Comparison of ENCODE assay signal across 11 cellular contexts in genomic region chr17:81338301-81339179, GRCh38. TPM values are rescaled to one million over a fixed set of nuclear protein-coding genes. Genes with fewer than 3 reads are reported as not detected.
DNase-seq lines count a peak whose midpoint lies in the region; ATAC-seq, FAIRE-seq and TF ChIP-seq lines count a peak whose summit lies in the region.
"Had no signal": no experiment of that assay in that cellular context is flagged by ENCODE, and none has a peak within 500 bp of the region (broad histone marks: within the 10 kb centered on the region; RNA-seq: fewer than 3 reads in every experiment).

No MANE protein-coding gene starts in this region.

- peaks cover 46 to 81% (median 76%) of the 10 kb centered on the region in 10 experiments for H3K4me1 ChIP-seq in BLaER1 treated with 17β-estradiol and CSF1 and Interleukin-3, amounts not matched to agents 10 nM and 100 nM
- H3K4me1 ChIP-seq in ovary (ENCODE audit: insufficient read depth) = peaks cover 27% of the 10 kb centered on the region

- H3K4me3 Mint-ChIP-seq in glutamatergic neuron (ENCODE audit: unreplicated experiment) = peak overlapping the region; percentile 75
- H3K4me3 Mint-ChIP-seq: HFFc6 had no signal

- intact Hi-C loops in ovary (cut with DNase I) = loop anchor here in 1 of 4 donors (5.0 kb wide), 1 partner anchor 144 kb away; no protein-coding TSS in a partner anchor

- peaks cover 20% of the 10 kb centered on the region for H3K9me3 Mint-ChIP-seq in glutamatergic neuron (ENCODE audit: unreplicated experiment)
- H3K9me3 Mint-ChIP-seq: HFFc6 had no signal

- peak overlapping the region in 8 of 11 experiments; percentile 31 to 64 (median 40); a peak in 13 of 22 replicates for H3K27ac ChIP-seq in BLaER1 treated with 17β-estradiol and CSF1 and Interleukin-3, amounts not matched to agents 10 nM and 100 nM
- peak overlapping the region; percentile 20; the same call in 1 of the 2 replicates for H3K27ac ChIP-seq in SK-N-MC
- peak overlapping the region in 1 of 2 donors; percentile 59 for H3K27ac ChIP-seq in ovary

- no peak for TF ChIP-seq CTCF in glutamatergic neuron (IDR thresholded peaks at IDR 0.05; ENCODE audit: partially characterized antibody, unreplicated experiment)
- no peak for TF ChIP-seq CTCF in ovary (IDR thresholded peaks at IDR 0.05)
- no peak for TF ChIP-seq CTCF in foreskin fibroblast (IDR thresholded peaks at IDR 0.05; ENCODE audit: low read depth, low read length)

- ATAC-seq in GM18873 (IDR thresholded peaks at IDR 0.05; ENCODE audit: low FRiP score, unreplicated experiment) = no peak

- peaks cover 11% of the 10 kb centered on the region for H3K4me1 Mint-ChIP-seq in glutamatergic neuron (ENCODE audit: low read depth, unreplicated experiment)

- H3K4me2 ChIP-seq in BLaER1 treated with 17β-estradiol and CSF1 and Interleukin-3, amounts not matched to agents 10 nM and 100 nM = peak overlapping the region; percentile 71 to 100 (median 97); a peak in 20 of 22 replicates

- H3K36me3 ChIP-seq in BLaER1 treated with 17β-estradiol and CSF1 and Interleukin-3, amounts not matched to agents 10 nM and 100 nM = peaks cover 0 to 32% (median 4%) of the 10 kb centered on the region in 11 experiments; a peak in 8 of 22 replicates
- H3K36me3 ChIP-seq in SK-N-MC (ENCODE audit: insufficient read depth, low read length) (no peaks in the 10 kb centered on the region), ovary (no peaks in the 10 kb centered on the region)

- no peak for TF ChIP-seq EP300 in ovary (IDR thresholded peaks at IDR 0.05)

- H3K27me3 Mint-ChIP-seq in glutamatergic neuron (ENCODE audit: unreplicated experiment) = peaks cover 31% of the 10 kb centered on the region

- H3K27me3 ChIP-seq in BLaER1 treated with 17β-estradiol and CSF1 and Interleukin-3, amounts not matched to agents 10 nM and 100 nM = peaks cover 27 to 55% (median 43%) of the 10 kb centered on the region in 11 experiments
- H3K27me3 ChIP-seq in ovary = no peaks in the 10 kb centered on the region

- no peak overlapping the region for H3K4me3 ChIP-seq in BLaER1 treated with 17β-estradiol and CSF1 and Interleukin-3, amounts not matched to agents 10 nM and 100 nM
- H3K4me3 ChIP-seq in SK-N-MC = no peak overlapping the region
- H3K4me3 ChIP-seq in ovary = no peak overlapping the region
- H3K4me3 ChIP-seq in foreskin fibroblast (ENCODE audit: low read depth in 1 of 2, low read length in 2 of 2) = no peak overlapping the region

- H4K20me1 ChIP-seq in BLaER1 treated with 17β-estradiol and CSF1 and Interleukin-3, amounts not matched to agents 10 nM and 100 nM = peaks cover 0 to 93% (median 50%) of the 10 kb centered on the region in 11 experiments; a peak in 19 of 22 replicates

- no peaks in the 10 kb centered on the region for H3K9me3 ChIP-seq in BLaER1 treated with 17β-estradiol and CSF1 and Interleukin-3, amounts not matched to agents 10 nM and 100 nM (replicated peaks in 1 of 11)
- H3K9me3 ChIP-seq in SK-N-MC (ENCODE audit: low read depth, low read length) = no peaks in the 10 kb centered on the region
- no peaks in the 10 kb centered on the region for H3K9me3 ChIP-seq in ovary

- H3K36me3 Mint-ChIP-seq in glutamatergic neuron (ENCODE audit: unreplicated experiment) = peaks cover 5% of the 10 kb centered on the region

- no peak for DNase-seq in SK-N-MC (ENCODE audit: low read depth, low spot score)
- peak; percentile 50 for DNase-seq in glutamatergic neuron
- DNase-seq in ovary = peak; percentile 46 to 70 (median 56)
- DNase-seq in activated naive CD4-positive, alpha-beta T cell treated with Interleukin-2 at 50 U/mL for 16 hours = no peak
- DNase-seq in urothelium cell line (ENCODE audit: low spot score) = no peak
- DNase-seq in foreskin fibroblast = no peak
- DNase-seq: HFFc6, MM.1S, T-helper 1 cell had no signal

- WGBS in ovary, 3 donors = 30 to 42% (median 32%) methylated on average over 15 to 17 of the region's 17 CpGs

- TF ChIP-seq POLR2A in ovary (IDR thresholded peaks at IDR 0.05) = no peak

- no peak for FAIRE-seq in urothelium cell line (lab: Jason Lieb, UNC)

- H3K27ac Mint-ChIP-seq in glutamatergic neuron (ENCODE audit: unreplicated experiment) = peak overlapping the region; percentile 90
- H3K27ac Mint-ChIP-seq: HFFc6 had no signal

- H3K9ac ChIP-seq in BLaER1 treated with 17β-estradiol and CSF1 and Interleukin-3, amounts not matched to agents 10 nM and 100 nM = peak overlapping the region in 7 of 11 experiments; percentile 19 to 93 (median 59); a peak in 11 of 22 replicates
- H3K9ac ChIP-seq in SK-N-MC (ENCODE audit: insufficient read length) = no peak overlapping the region

RNA-seq across cellular contexts. Expression of gene SLC38A10, which starts 43.4 kb away (rescaled TPM):
- total RNA-seq in glutamatergic neuron (ENCODE audit: unreplicated experiment) (92.4 TPM), ovary (10 to 100 TPM; 46.6 to 75.7 (median 68.8) TPM)
- polyA plus RNA-seq in ovary = 10 to 100 TPM; 11.5 to 57.7 TPM

RNA-seq across cellular contexts. Expression of gene BAHCC1, which starts 56.7 kb away (rescaled TPM):
- total RNA-seq in glutamatergic neuron (ENCODE audit: unreplicated experiment) (111 TPM), ovary (10 to 100 TPM in 6 of 7 donors, 1 to 10 TPM in 1; 7.6 to 31.9 (median 24.2) TPM)
- 10 to 100 TPM in 1 of 2 donors, 1 to 10 TPM in 1; 1.9 to 16.0 TPM for polyA plus RNA-seq in ovary

Comparison
In these comparisons a context has a peak if more than half of its experiments do, and no peak if none do; other contexts are left out.
1. DNase-seq: peak in glutamatergic neuron (single experiment) and ovary (5 of 5); none in SK-N-MC (single experiment), activated naive CD4-positive, alpha-beta T cell treated with Interleukin-2 at 50 U/mL for 16 hours (single experiment), urothelium cell line (single experiment) and foreskin fibroblast (0 of 2).